Comparison of ENCODE assay signal across 13 cellular contexts in genomic region chr2:181471783-181472182, GRCh38. TPM values are rescaled to one million over a fixed set of nuclear protein-coding genes. Genes with fewer than 3 reads are reported as not detected.
DNase-seq lines count a peak whose midpoint lies in the region; ATAC-seq and TF ChIP-seq lines count a peak whose summit lies in the region.
"Had no signal": no experiment of that assay in that cellular context is flagged by ENCODE, and none has a peak within 500 bp of the region (broad histone marks: within the 10 kb centered on the region; RNA-seq: fewer than 3 reads in every experiment).

No MANE protein-coding gene starts in this region.

- H3K4me1 ChIP-seq in mucosa of descending colon (ENCODE audit: low read depth): no peaks in the 10 kb centered on the region
- H3K4me1 ChIP-seq: colonic mucosa, right lobe of liver had no signal

- no peaks in the 10 kb centered on the region for H3K9me3 ChIP-seq in mucosa of descending colon
- H3K9me3 ChIP-seq: colonic mucosa, right lobe of liver had no signal

- ATAC-seq in GM18868 (IDR thresholded peaks at IDR 0.05; ENCODE audit: unreplicated experiment): peak; percentile 30
- peak; percentile 46 for ATAC-seq in activated CD8-positive, alpha-beta T cell treated with anti-CD3 and anti-CD28 coated beads for 36 hours
- ATAC-seq in mucosa of descending colon: peak; percentile 23
- ATAC-seq in GM19328 (IDR thresholded peaks at IDR 0.05; ENCODE audit: unreplicated experiment): no peak

- POLR2A ChIA-PET in activated CD8-positive, alpha-beta T cell treated with anti-CD3 and anti-CD28 coated beads for 36 hours (lab: Charles Lee): no interaction called here

- peak overlapping the region; percentile 3 for H3K4me3 Mint-ChIP-seq in activated CD8-positive, alpha-beta T cell treated with anti-CD3 and anti-CD28 coated beads for 36 hours

- H3K27me3 Mint-ChIP-seq in activated CD8-positive, alpha-beta T cell treated with anti-CD3 and anti-CD28 coated beads for 36 hours: no peaks in the 10 kb centered on the region

- H3K27ac Mint-ChIP-seq in activated CD8-positive, alpha-beta T cell treated with anti-CD3 and anti-CD28 coated beads for 36 hours: peak overlapping the region; percentile 85

- H3K9me3 Mint-ChIP-seq in activated CD8-positive, alpha-beta T cell treated with anti-CD3 and anti-CD28 coated beads for 36 hours: peaks cover 2% of the 10 kb centered on the region

- intact Hi-C loops in activated CD8-positive, alpha-beta T cell treated with anti-CD3 and anti-CD28 coated beads for 36 hours (cut with micrococcal nuclease): no loop called here
- intact Hi-C loops in mucosa of descending colon (cut with DNase I, micrococcal nuclease): no loop called here

- peaks cover 78% of the 10 kb centered on the region for H3K36me3 Mint-ChIP-seq in activated CD8-positive, alpha-beta T cell treated with anti-CD3 and anti-CD28 coated beads for 36 hours (ENCODE audit: low read depth)

- TF ChIP-seq CTCF in activated CD8-positive, alpha-beta T cell treated with anti-CD3 and anti-CD28 coated beads for 36 hours (IDR thresholded peaks at IDR 0.05): no peak
- TF ChIP-seq CTCF in mucosa of descending colon (IDR thresholded peaks at IDR 0.05): no peak

- DNase-seq in NCI-H446 treated with DMSO at 0.1 percent for 48 hours (lab: John Stamatoyannopoulos, UW) (peak; percentile 34), NCI-H446 (lab: John Stamatoyannopoulos, UW) (no peak), mucosa of descending colon (no peak), HuH-7.5 (ENCODE audit: low spot score) (no peak), substantia nigra (lab: John Stamatoyannopoulos, UW) (no peak)
- DNase-seq in activated CD8-positive, alpha-beta T cell treated with anti-CD3 and anti-CD28 coated beads for 36 hours: peak; percentile 43
- DNase-seq: colonic mucosa, Kasumi-1, NCI-H345, right lobe of liver, RPMI8226 had no signal

- no peak overlapping the region for H3K4me3 ChIP-seq in mucosa of descending colon
- H3K4me3 ChIP-seq: colonic mucosa, right lobe of liver had no signal

- peaks cover 76% of the 10 kb centered on the region for H3K4me1 Mint-ChIP-seq in activated CD8-positive, alpha-beta T cell treated with anti-CD3 and anti-CD28 coated beads for 36 hours (ENCODE audit: low read depth)

- H3K27ac ChIP-seq in substantia nigra (ENCODE audit: low read depth, low read length, poor library complexity, severe bottlenecking): no peak overlapping the region
- H3K27ac ChIP-seq: colonic mucosa, right lobe of liver had no signal

- CTCF ChIA-PET in activated CD8-positive, alpha-beta T cell treated with anti-CD3 and anti-CD28 coated beads for 36 hours (lab: Charles Lee): interaction anchor here (0.8 to 2.8 kb wide), 3 partner anchors 11 to 367 kb away, joined by 3 to 15 read pairs (median 4); no protein-coding TSS in a partner anchor

- H3K36me3 ChIP-seq in mucosa of descending colon (ENCODE audit: low read depth): no peaks in the 10 kb centered on the region
- H3K36me3 ChIP-seq: colonic mucosa, right lobe of liver had no signal

RNA-seq across cellular contexts. Expression of gene ITGA4, which starts 14.6 kb away (rescaled TPM):
- total RNA-seq in activated CD8-positive, alpha-beta T cell treated with anti-CD3 and anti-CD28 coated beads for 36 hours: 10 to 100 TPM; 61.6 to 64.5 TPM
- 10 to 100 TPM in 2 of 3 donors, 1 to 10 TPM in 1; 6.8 to 13.4 (median 11.6) TPM for total RNA-seq in mucosa of descending colon

Comparison
In these comparisons a context has a peak if more than half of its experiments do, and no peak if none do; other contexts are left out.
1. DNase-seq: peak in NCI-H446 treated with DMSO at 0.1 percent for 48 hours (single experiment) and activated CD8-positive, alpha-beta T cell treated with anti-CD3 and anti-CD28 coated beads for 36 hours (single experiment); none in NCI-H446 (0 of 2), mucosa of descending colon (0 of 3), HuH-7.5 (single experiment) and substantia nigra (0 of 49).
2. RNA of gene ITGA4, which starts 14.6 kb away (total RNA-seq): 61.6 to 64.5 TPM in activated CD8-positive, alpha-beta T cell treated with anti-CD3 and anti-CD28 coated beads for 36 hours; 6.8 to 13.4 TPM in mucosa of descending colon; every median in the first group is over 4 times any median in the second.